Comparison of ENCODE assay signal across 8 cellular contexts in the genomic region with DNA sequence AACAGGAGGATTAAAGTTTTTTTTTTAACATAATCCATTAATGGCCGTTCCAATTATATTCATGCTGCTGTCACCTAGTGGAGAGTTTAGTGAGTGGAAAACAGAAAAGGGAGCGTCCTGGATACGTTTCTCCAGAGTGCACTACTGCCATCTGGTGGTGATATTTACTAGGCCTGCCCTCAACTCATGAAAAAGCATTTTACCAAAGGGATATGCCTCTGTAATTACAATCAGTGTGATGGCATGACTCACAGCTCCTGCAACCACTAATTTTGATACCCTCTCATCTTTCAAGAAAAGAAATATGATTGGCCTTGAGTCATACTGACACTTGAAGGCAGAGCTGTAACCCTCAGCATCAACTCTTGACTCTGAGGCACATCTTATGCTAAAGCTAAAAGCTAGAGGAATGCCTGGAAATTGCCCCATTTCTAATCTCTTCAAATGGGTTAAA. TPM values are rescaled to one million over a fixed set of nuclear protein-coding genes. Genes with fewer than 3 reads are reported as not detected.
DNase-seq lines count a peak whose midpoint lies in the region; ATAC-seq, FAIRE-seq and TF ChIP-seq lines count a peak whose summit lies in the region.

No MANE protein-coding gene starts in this region.

- H3K79me2 ChIP-seq in MM.1S (ENCODE audit: low read length) = no peaks in the 10 kb centered on the region

- H3K4me2 ChIP-seq in MM.1S (ENCODE audit: low read depth, low read length) = no peak overlapping the region

- H3K9me2 ChIP-seq in MM.1S (replicated peaks; ENCODE audit: insufficient read depth, low read length) = no peaks in the 10 kb centered on the region

- H3K4me3 ChIP-seq in HFF-Myc (replicated peaks; ENCODE audit: low read depth, low read length) (no peak overlapping the region), MM.1S (ENCODE audit: low read length) (no peak overlapping the region), RWPE2 (ENCODE audit: severe bottlenecking) (no peak overlapping the region)

- peak; percentile 84 for FAIRE-seq in GM12891 (lab: Jason Lieb, UNC)

- H4K20me1 ChIP-seq in MM.1S (ENCODE audit: insufficient read depth, low read length) = no peaks in the 10 kb centered on the region

- H3K9me3 ChIP-seq in MM.1S (replicated peaks; ENCODE audit: insufficient read depth, low read length) (no peaks in the 10 kb centered on the region), RWPE2 (ENCODE audit: severe bottlenecking) (no peaks in the 10 kb centered on the region)

- no peak overlapping the region for H3K9ac ChIP-seq in MM.1S (ENCODE audit: low read length)

- H3K27me3 ChIP-seq in MM.1S (replicated peaks; ENCODE audit: insufficient read depth, low read length) (no peaks in the 10 kb centered on the region), RWPE2 (ENCODE audit: insufficient read depth, poor library complexity, severe bottlenecking) (no peaks in the 10 kb centered on the region)

- no peaks in the 10 kb centered on the region for H3K4me1 ChIP-seq in MM.1S (ENCODE audit: low read length)
- no peaks in the 10 kb centered on the region for H3K4me1 ChIP-seq in RWPE2 (ENCODE audit: insufficient read depth, poor library complexity, severe bottlenecking)

- TF ChIP-seq POLR2A in GM12891 (IDR thresholded peaks at IDR 0.05; ENCODE audit: low read depth, low read length) = no peak

- H3K27ac ChIP-seq in MM.1S (ENCODE audit: low read length) (no peak overlapping the region), RWPE2 (ENCODE audit: poor library complexity, severe bottlenecking) (no peak overlapping the region)

- ATAC-seq in RWPE2 (ENCODE audit: low read depth) = peak; percentile 91

- H3F3A ChIP-seq in MM.1S (ENCODE audit: insufficient read depth, low read length) = no peaks in the 10 kb centered on the region

- no peak overlapping the region for H2AFZ ChIP-seq in MM.1S (ENCODE audit: low read length)

- TF ChIP-seq CTCF in HFF-Myc (IDR thresholded peaks at IDR 0.05; ENCODE audit: low read depth, low read length, missing control alignments) = peak; percentile 98
- TF ChIP-seq CTCF in MM.1S (IDR thresholded peaks at IDR 0.05; ENCODE audit: low read length) = peak; percentile 99
- peak; percentile 100 for TF ChIP-seq CTCF in RWPE2 (IDR thresholded peaks at IDR 0.05; ENCODE audit: poor library complexity, severe bottlenecking)

- DNase-seq in GM12891 (ENCODE audit: insufficient read length, low spot score) = peak; percentile 17
- peak; percentile 90 for DNase-seq in HFF-Myc (ENCODE audit: extremely low read depth, low read depth)
- DNase-seq in MM.1S = peak; percentile 86
- no peak for DNase-seq in RWPE2 (ENCODE audit: low spot score)
- DNase-seq in activated naive CD4-positive, alpha-beta T cell treated with Interleukin-2 at 50 U/mL for 16 hours = peak; percentile 48
- DNase-seq in globus pallidus (ENCODE audit: low spot score) = peak; percentile 89
- peak; percentile 95 for DNase-seq in pons (ENCODE audit: low spot score)
- no peak for DNase-seq in cerebellar nuclear complex (lab: John Stamatoyannopoulos, UW)

- no peaks in the 10 kb centered on the region for H3K36me3 ChIP-seq in MM.1S (replicated peaks; ENCODE audit: insufficient read depth, low read length)
- no peaks in the 10 kb centered on the region for H3K36me3 ChIP-seq in RWPE2 (ENCODE audit: low read depth)

TF ChIP-seq in GM12891, 5 proteins besides CTCF, POLR2A, EP300 and RAD21:
- no peak for TF ChIP-seq TAF1 (IDR thresholded peaks at IDR 0.05; ENCODE audit: low read depth, low read length)
- TF ChIP-seq POLR2AphosphoS5 (IDR thresholded peaks at IDR 0.05; ENCODE audit: low read depth, low read length) = no peak
- TF ChIP-seq PAX5 (IDR thresholded peaks at IDR 0.05; ENCODE audit: insufficient read depth, low read length, severe bottlenecking) = no peak
- TF ChIP-seq POU2F2 (IDR thresholded peaks at IDR 0.05; ENCODE audit: low read depth, low read length) = no peak
- no peak for TF ChIP-seq SPI1 (IDR thresholded peaks at IDR 0.05; ENCODE audit: low read depth, low read length)

RNA-seq across cellular contexts. Expression of a gene that starts 20.1 kb away (rescaled TPM):
- not detected for polyA plus RNA-seq in GM12891 (2012; ENCODE audit: low read depth, missing spikeins)

Comparison
In these comparisons a context has a peak if more than half of its experiments do, and no peak if none do; other contexts are left out.
1. DNase-seq: peak in GM12891 (single experiment), HFF-Myc (single experiment), MM.1S (single experiment), activated naive CD4-positive, alpha-beta T cell treated with Interleukin-2 at 50 U/mL for 16 hours (single experiment), globus pallidus (single experiment) and pons (single experiment); none in RWPE2 (single experiment) and cerebellar nuclear complex (0 of 2).
2. Peak in every context shown above with its lines, with median percentiles within 50 percentile points of each other: CTCF ChIP-seq.